ENCODE assay signal across 8 cellular contexts in the genomic region with DNA sequence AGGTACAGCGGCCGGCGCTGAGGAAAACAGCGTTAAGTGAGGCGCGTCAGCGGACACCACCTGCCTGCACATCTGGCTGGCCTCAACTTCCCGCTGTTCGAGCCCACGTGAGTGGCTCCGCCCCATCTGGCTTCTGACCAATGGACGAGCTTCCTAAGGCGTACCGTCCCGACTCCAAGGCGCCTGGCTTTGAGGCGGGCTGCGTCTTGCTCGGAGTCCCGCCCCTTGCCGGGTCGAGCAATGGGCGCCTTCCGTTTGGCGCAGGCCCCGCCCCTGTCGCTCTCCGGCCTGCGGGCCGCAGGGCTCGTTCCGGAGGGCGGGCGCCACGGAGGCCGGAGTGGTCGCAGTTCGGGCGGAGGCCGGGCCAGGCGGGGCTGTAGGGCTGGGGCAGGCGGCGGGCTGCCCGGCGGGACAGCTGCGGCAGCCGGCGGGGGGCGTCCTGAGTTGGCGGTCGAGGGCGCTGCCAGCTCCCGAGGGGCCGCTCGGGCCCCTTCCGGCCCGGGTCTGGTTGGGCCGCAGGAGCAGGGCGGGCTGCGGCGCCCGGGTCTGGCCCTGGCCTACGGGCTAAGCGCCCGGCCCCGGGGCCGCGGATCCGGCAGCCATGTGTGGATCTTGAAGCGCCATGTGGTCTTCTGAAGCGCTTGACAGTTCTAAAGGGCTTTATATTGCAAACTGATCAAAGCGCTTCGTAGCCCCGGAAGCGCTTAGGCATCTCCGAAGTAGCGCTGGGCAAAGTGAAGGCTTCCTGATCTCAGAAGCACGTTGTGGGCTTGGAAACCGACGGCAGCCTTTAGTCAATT. TPM values are rescaled to one million over a fixed set of nuclear protein-coding genes. Genes with fewer than 3 reads are reported as not detected.
A peak's percentile ranks its signal among the peaks of the same experiment; 100 is the strongest.
DNase-seq lines count a peak whose midpoint lies in the region; ATAC-seq and TF ChIP-seq lines count a peak whose summit lies in the region.

Gene TATDN2, plus strand, starts transcription at position 276 of the 800 bp plus-strand sequence. CDS start 742 bp downstream, outside the sequence.

- BruUV-seq in Calu3 (replicated peaks; lab: Mats Ljungman, UMichigan), result TSS peak; percentile 72

- H2BK120ac ChIP-seq in mesendoderm (ENCODE audit: low read depth, low read length), result no peak within 1 kb of the TSS

- no peaks in the 10 kb centered on the region; the same call in 1 of the 2 replicates for H3K27me3 ChIP-seq in HUES48 (ENCODE audit: control insufficient read depth, insufficient read depth, low read length)
- H3K27me3 ChIP-seq in NT2/D1 (ENCODE audit: insufficient read depth, insufficient read length), result no peaks in the 10 kb centered on the region
- no peaks in the 10 kb centered on the region for H3K27me3 ChIP-seq in endocrine pancreas (ENCODE audit: control insufficient read depth, insufficient read depth, low read length)
- H3K27me3 ChIP-seq in mesendoderm (ENCODE audit: insufficient read depth, low read length, poor library complexity), result no peaks in the 10 kb centered on the region

- H3K79me1 ChIP-seq in mesendoderm (ENCODE audit: low read length), result peaks cover 14% of the 10 kb centered on the region

- H3K9ac ChIP-seq in HUES48 (ENCODE audit: low read depth, low read length) (peak within 1 kb of the TSS; percentile 78), NT2/D1 (ENCODE audit: insufficient read length, low read depth) (peak within 1 kb of the TSS; percentile 93), endocrine pancreas (ENCODE audit: control insufficient read depth, insufficient read depth, low read length) (peak within 1 kb of the TSS; percentile 33), mesendoderm (ENCODE audit: low read length) (peak within 1 kb of the TSS; percentile 78)

- H3K36me3 Mint-ChIP-seq in Calu3 (ENCODE audit: insufficient read depth, unreplicated experiment), result peaks cover 71% of the 10 kb centered on the region

- CTCF ChIA-PET in Calu3 (lab: Charles Lee), result interaction anchor here (0.9 to 1.4 kb wide), 2 partner anchors 42 to 80 kb away, joined by 3 to 4 read pairs; no protein-coding TSS in a partner anchor

- peak within 1 kb of the TSS; percentile 85 for H3K18ac ChIP-seq in mesendoderm (ENCODE audit: low read length)

- peaks cover 16% of the 10 kb centered on the region for H3K79me2 ChIP-seq in mesendoderm (ENCODE audit: control insufficient read depth, insufficient read depth, low read length)

- H4K8ac ChIP-seq in mesendoderm (ENCODE audit: low read depth, low read length), result peak within 1 kb of the TSS; percentile 81

- peak within 1 kb of the TSS; percentile 77 for H3K4me3 ChIP-seq in HUES48 (ENCODE audit: low read depth, low read length)
- peak within 1 kb of the TSS; percentile 80 for H3K4me3 ChIP-seq in NT2/D1 (ENCODE audit: insufficient read length, low read depth)
- peak within 1 kb of the TSS; percentile 8 for H3K4me3 ChIP-seq in endocrine pancreas (ENCODE audit: control insufficient read depth, insufficient read depth, low read length)
- H3K4me3 ChIP-seq in mesendoderm (ENCODE audit: low read length), result peak within 1 kb of the TSS; percentile 65

- peak within 1 kb of the TSS; percentile 69 for H3K27ac ChIP-seq in HUES48 (ENCODE audit: low read depth, low read length)
- H3K27ac ChIP-seq in mesendoderm (ENCODE audit: low read depth, low read length), result peak within 1 kb of the TSS; percentile 70

- peak; percentile 94 for ATAC-seq in GM21423 (IDR thresholded peaks at IDR 0.05; ENCODE audit: unreplicated experiment)

- H3K4ac ChIP-seq in mesendoderm (ENCODE audit: low read depth, low read length), result peak within 1 kb of the TSS; percentile 70

- no peak within 1 kb of the TSS for H2BK15ac ChIP-seq in mesendoderm (replicated peaks; ENCODE audit: low read depth)

- H3K36me3 ChIP-seq in HUES48 (ENCODE audit: control insufficient read depth, insufficient read depth, low read length), result peaks cover 22% of the 10 kb centered on the region
- H3K36me3 ChIP-seq in NT2/D1 (ENCODE audit: insufficient read depth, insufficient read length, low read length), result peaks cover 24% of the 10 kb centered on the region
- no peaks in the 10 kb centered on the region for H3K36me3 ChIP-seq in endocrine pancreas (ENCODE audit: control insufficient read depth, insufficient read depth, low read length)
- no peaks in the 10 kb centered on the region for H3K36me3 ChIP-seq in mesendoderm (ENCODE audit: control insufficient read depth, insufficient read depth, low read length)

- H3K27ac Mint-ChIP-seq in Calu3 (ENCODE audit: unreplicated experiment), result peak within 1 kb of the TSS; percentile 91

- H3K4me1 ChIP-seq in HUES48 (ENCODE audit: control insufficient read depth, insufficient read depth, low read length), result peaks cover 20% of the 10 kb centered on the region
- peaks cover 2% of the 10 kb centered on the region for H3K4me1 ChIP-seq in NT2/D1 (ENCODE audit: insufficient read depth, insufficient read length)
- H3K4me1 ChIP-seq in endocrine pancreas (ENCODE audit: control insufficient read depth, insufficient read depth, low read length), result no peaks in the 10 kb centered on the region
- H3K4me1 ChIP-seq in mesendoderm (ENCODE audit: control insufficient read depth, low read depth, low read length), result peaks cover 2% of the 10 kb centered on the region

- H3K4me2 ChIP-seq in mesendoderm (ENCODE audit: low read length), result peak within 1 kb of the TSS; percentile 89

- intact Hi-C loops in Calu3 (cut with micrococcal nuclease; ENCODE audit: unreplicated experiment), result no loop called here

- H3K9me3 Mint-ChIP-seq in Calu3 (ENCODE audit: low read depth, unreplicated experiment), result no peaks in the 10 kb centered on the region

- no CpG with 5 or more reads among the region's 80 CpGs for WGBS in mesendoderm (ENCODE audit: extremely low coverage, insufficient coverage, low lambda C conversion rate)

- no peak for TF ChIP-seq CTCF in Calu3 (IDR thresholded peaks at IDR 0.05; ENCODE audit: unreplicated experiment)

- DNase-seq in Calu3, result peak; percentile 94
- peak; percentile 97 for DNase-seq in NT2/D1 (ENCODE audit: low read depth, low spot score)
- peak; percentile 67 to 82 (median 73) for DNase-seq in activated CD8-positive, alpha-beta memory T cell treated with anti-CD3 and anti-CD28 coated beads for 48 hours (ENCODE audit: low read depth in 2 of 3, low spot score in 2 of 3)
- peak; percentile 99 for DNase-seq in mesendoderm
- DNase-seq in stimulated activated CD8-positive, alpha-beta memory T cell treated with anti-CD3 and anti-CD28 coated beads, Interleukin-12 subunit alpha, Interleukin-12 subunit beta, amount 100 ng/mL, for 4 hours (ENCODE audit: low read depth), result peak; percentile 82

- H3K4me3 Mint-ChIP-seq in Calu3 (ENCODE audit: low read depth, unreplicated experiment), result peak within 1 kb of the TSS; percentile 86

- peaks cover 8% of the 10 kb centered on the region for H3K4me1 Mint-ChIP-seq in Calu3 (ENCODE audit: low read depth, unreplicated experiment)

- H2AK5ac ChIP-seq in mesendoderm (ENCODE audit: low read length), result no peak within 1 kb of the TSS

- H3K27me3 Mint-ChIP-seq in Calu3 (ENCODE audit: unreplicated experiment), result no peaks in the 10 kb centered on the region

- peak within 1 kb of the TSS; percentile 69 for H3K56ac ChIP-seq in mesendoderm (ENCODE audit: low read length)

- H4K5ac ChIP-seq in mesendoderm (ENCODE audit: low read length), result no peak within 1 kb of the TSS

- H3K23ac ChIP-seq in mesendoderm (ENCODE audit: low read length), result no peak within 1 kb of the TSS

- peaks cover 10% of the 10 kb centered on the region for H3K9me3 ChIP-seq in HUES48 (ENCODE audit: control insufficient read depth, insufficient read depth, low read length)
- H3K9me3 ChIP-seq in NT2/D1 (ENCODE audit: insufficient read depth, low read length), result peaks cover 34% of the 10 kb centered on the region
- peaks cover 1% of the 10 kb centered on the region for H3K9me3 ChIP-seq in endocrine pancreas (ENCODE audit: control insufficient read depth, low read length)

- H2BK5ac ChIP-seq in mesendoderm (ENCODE audit: low read length), result no peak within 1 kb of the TSS

RNA-seq across cellular contexts. Expression of gene TATDN2, which starts in this region (rescaled TPM):
- total RNA-seq in Calu3 (2022), result 34.2 and 34.3 TPM in 2 replicates
- 21.1 TPM for polyA plus RNA-seq in mesendoderm (2013, experiment 1 of 2)
- polyA plus RNA-seq in mesendoderm (2013, experiment 2 of 2), result 22.4 TPM

Comparison
In these comparisons a context has a peak if more than half of its experiments do, and no peak if none do; other contexts are left out.
1. Peak in every context shown above with its lines: DNase-seq, ATAC-seq, H3K4me3 ChIP-seq and H3K27ac ChIP-seq.
2. H3K4me3 ChIP-seq: peak in every context shown above with its lines; median percentile 80 in NT2/D1; 77 in HUES48; 65 in mesendoderm; 8 in endocrine pancreas.
3. H3K9ac ChIP-seq: peak in every context shown above with its lines; median percentile 93 in NT2/D1; 78 in HUES48; 78 in mesendoderm; 33 in endocrine pancreas.